Comparison of ENCODE assay signal across 8 cellular contexts in genomic region chr12:28189774-28190320, GRCh38. TPM values are rescaled to one million over a fixed set of nuclear protein-coding genes. Genes with fewer than 3 reads are reported as not detected.
DNase-seq lines count a peak whose midpoint lies in the region; ATAC-seq and TF ChIP-seq lines count a peak whose summit lies in the region.

No MANE protein-coding gene starts in this region.

- H3K9me3 ChIP-seq in esophagus (ENCODE audit: control insufficient read depth in 2 of 2, insufficient read depth in 1 of 2, low read depth in 1 of 2, low read length in 1 of 2) = no peaks in the 10 kb centered on the region

- peak overlapping the region; percentile 91 to 97 for H3K4me3 ChIP-seq in esophagus (ENCODE audit: low read depth in 1 of 2, low read length in 2 of 2)

- H3K4me1 ChIP-seq in esophagus (ENCODE audit: control insufficient read depth in 2 of 2, insufficient read depth in 2 of 2, low read length in 1 of 2) = no peaks in the 10 kb centered on the region

- no peak for ATAC-seq in SK-N-SH treated with all-trans-retinoic acid at 6 μM for 48 hours
- no peak for ATAC-seq in GM21423 (IDR thresholded peaks at IDR 0.05; ENCODE audit: unreplicated experiment)

- peaks cover 37% of the 10 kb centered on the region for H3K36me3 Mint-ChIP-seq in activated CD4-positive, alpha-beta T cell treated with anti-CD3 and anti-CD28 coated beads, Interleukin-2, amount 10 ng/mL, durations not matched to agents 7 days and 5 days (ENCODE audit: low read depth)
- H3K36me3 Mint-ChIP-seq in osteocyte (ENCODE audit: unreplicated experiment) = no peaks in the 10 kb centered on the region

- peak overlapping the region; percentile 99 to 100 for H3K27ac ChIP-seq in esophagus (ENCODE audit: low read depth in 2 of 2, low read length in 1 of 2)

- CTCF ChIA-PET in activated CD4-positive, alpha-beta T cell treated with anti-CD3 and anti-CD28 coated beads, Interleukin-2, amount 10 ng/mL, durations not matched to agents 7 days and 5 days (lab: Charles Lee) = no interaction called here

- no peaks in the 10 kb centered on the region for H3K27me3 Mint-ChIP-seq in activated CD4-positive, alpha-beta T cell treated with anti-CD3 and anti-CD28 coated beads, Interleukin-2, amount 10 ng/mL, durations not matched to agents 7 days and 5 days
- no peaks in the 10 kb centered on the region for H3K27me3 Mint-ChIP-seq in osteocyte (ENCODE audit: unreplicated experiment)

- H3K27me3 ChIP-seq in esophagus (ENCODE audit: control insufficient read depth in 1 of 2, insufficient read depth in 2 of 2, low read length in 2 of 2) = no peaks in the 10 kb centered on the region

- H3K9me3 Mint-ChIP-seq in activated CD4-positive, alpha-beta T cell treated with anti-CD3 and anti-CD28 coated beads, Interleukin-2, amount 10 ng/mL, durations not matched to agents 7 days and 5 days = peaks cover 16% of the 10 kb centered on the region
- peaks cover 19% of the 10 kb centered on the region for H3K9me3 Mint-ChIP-seq in osteocyte (ENCODE audit: unreplicated experiment)

- WGBS in esophagus, 2 donors = 60 to 61% methylated on average over 10 of the region's 10 CpGs

- POLR2A ChIA-PET in activated CD4-positive, alpha-beta T cell treated with anti-CD3 and anti-CD28 coated beads, Interleukin-2, amount 10 ng/mL, durations not matched to agents 7 days and 5 days (lab: Charles Lee) = no interaction called here

- peak; percentile 14 for DNase-seq in activated CD4-positive, alpha-beta T cell treated with anti-CD3 and anti-CD28 coated beads, Interleukin-2, amount 10 ng/mL, durations not matched to agents 7 days and 5 days
- no peak for DNase-seq in activated CD4-positive, alpha-beta T cell treated with anti-CD3 and anti-CD28 coated beads for 1 hour
- DNase-seq in osteocyte (ENCODE audit: extremely low spot score, unreplicated experiment) = no peak
- DNase-seq in DMS 273 treated with DMSO at 0.1 percent for 48 hours (lab: John Stamatoyannopoulos, UW) = no peak
- DNase-seq in DMS153 (lab: John Stamatoyannopoulos, UW) = no peak

- H3K4me1 Mint-ChIP-seq in activated CD4-positive, alpha-beta T cell treated with anti-CD3 and anti-CD28 coated beads, Interleukin-2, amount 10 ng/mL, durations not matched to agents 7 days and 5 days = peaks cover 41% of the 10 kb centered on the region
- H3K4me1 Mint-ChIP-seq in osteocyte (ENCODE audit: unreplicated experiment) = peaks cover 22% of the 10 kb centered on the region

- peak overlapping the region; percentile 99 for H3K27ac Mint-ChIP-seq in activated CD4-positive, alpha-beta T cell treated with anti-CD3 and anti-CD28 coated beads, Interleukin-2, amount 10 ng/mL, durations not matched to agents 7 days and 5 days
- peak overlapping the region; percentile 98 for H3K27ac Mint-ChIP-seq in osteocyte (ENCODE audit: unreplicated experiment)

- no peak for TF ChIP-seq CTCF in osteocyte (IDR thresholded peaks at IDR 0.05)

- H3K4me3 Mint-ChIP-seq in activated CD4-positive, alpha-beta T cell treated with anti-CD3 and anti-CD28 coated beads, Interleukin-2, amount 10 ng/mL, durations not matched to agents 7 days and 5 days = peak overlapping the region; percentile 93
- H3K4me3 Mint-ChIP-seq in osteocyte (ENCODE audit: unreplicated experiment) = peak overlapping the region; percentile 92

- H3K36me3 ChIP-seq in esophagus (ENCODE audit: control insufficient read depth in 2 of 2, insufficient read depth in 2 of 2, low read length in 1 of 2) = peaks cover 0 to 2% of the 10 kb centered on the region in 2 donors

TF ChIP-seq in SK-N-SH treated with all-trans-retinoic acid at 6 μM for 48 hours, 23 proteins besides CTCF, POLR2A, EP300 and RAD21:
- TF ChIP-seq OSR1 (CRISPR knock-in tag; IDR thresholded peaks at IDR 0.05) = no peak
- TF ChIP-seq ZFP3 (CRISPR knock-in tag; IDR thresholded peaks at IDR 0.05) = no peak
- no peak for TF ChIP-seq GLIS3 (CRISPR knock-in tag; IDR thresholded peaks at IDR 0.05)
- 0 out of 2 replicates have a peak, but pooled peaks have one; percentile 14 for TF ChIP-seq ARNTL (CRISPR knock-in tag; IDR thresholded peaks at IDR 0.05; ENCODE audit: borderline replicate concordance, low read depth)
- no peak for TF ChIP-seq BACH2 (CRISPR knock-in tag; IDR thresholded peaks at IDR 0.05; ENCODE audit: borderline replicate concordance)
- TF ChIP-seq SNAI2 (CRISPR knock-in tag; IDR thresholded peaks at IDR 0.05) = no peak

RNA-seq across cellular contexts. Expression of gene CCDC91, which starts 0.4 kb away (rescaled TPM):
- 10 to 100 TPM; 17.0 to 23.2 TPM for total RNA-seq in activated CD4-positive, alpha-beta T cell treated with anti-CD3 and anti-CD28 coated beads, Interleukin-2, amount 10 ng/mL, durations not matched to agents 7 days and 5 days
- 10 to 100 TPM; 10.6 to 11.8 TPM for polyA plus RNA-seq in esophagus
- 17.5 and 19.1 TPM in 2 replicates for total RNA-seq in osteocyte
